ENCODE assay signal across 8 cellular contexts in the genomic region with DNA sequence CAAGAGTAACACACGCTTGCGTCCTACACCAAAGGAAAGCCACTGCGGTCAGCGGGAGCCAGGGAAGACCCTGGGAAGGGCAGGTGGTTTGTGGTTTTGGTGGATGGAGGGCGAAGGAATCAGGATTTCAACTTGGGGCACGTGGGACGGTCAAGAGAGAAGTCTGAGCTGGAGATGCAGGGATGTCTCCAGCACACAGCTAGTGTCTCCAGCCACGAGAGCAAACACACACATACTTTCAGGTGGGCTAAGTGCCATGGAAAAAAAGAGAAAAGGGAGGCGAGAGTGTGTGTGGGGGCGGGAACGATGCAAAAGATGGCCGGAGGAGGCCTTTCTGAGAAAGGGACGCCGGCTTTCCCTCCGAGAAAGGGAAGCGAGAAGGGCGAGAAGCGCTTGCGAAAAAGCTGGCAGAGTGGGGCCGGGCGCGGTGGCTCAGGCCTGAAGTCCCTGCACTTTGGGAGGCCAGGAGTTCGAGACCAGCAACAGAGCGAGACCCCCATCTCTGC. TPM values are rescaled to one million over a fixed set of nuclear protein-coding genes. Genes with fewer than 3 reads are reported as not detected.
A peak's percentile ranks its signal among the peaks of the same experiment; 100 is the strongest.
DNase-seq lines count a peak whose midpoint lies in the region; FAIRE-seq and TF ChIP-seq lines count a peak whose summit lies in the region.

No MANE protein-coding gene starts in this region.

- WGBS in H1 (ENCODE audit: extremely low coverage in 1 of 2, insufficient coverage in 1 of 2, insufficient read length in 1 of 2, insufficient replicate concordance in 2 of 2, low coverage in 1 of 2, low lambda C conversion rate in 2 of 2, missing lambda C conversion rate in 1 of 2), 2 experiments: 46% methylated on average over 24 of the region's 24 CpGs; no CpG with 5 or more reads in 1 of the 2 experiments

- H3K9ac ChIP-seq in H1 (replicated peaks in 1 of 4; ENCODE audit: extremely low read depth in 1 of 4, low read depth in 3 of 4, low read length in 3 of 4) (peak overlapping the region in 3 of 4 experiments; percentile 48 to 67 (median 57); a peak in 6 of 7 replicates), mucosa of stomach (ENCODE audit: low read length) (peak overlapping the region; percentile 100)

- peaks cover 7% of the 10 kb centered on the region for H3K23me2 ChIP-seq in H1 (ENCODE audit: low read depth, low read length)

- peak overlapping the region; percentile 52 for H2AFZ ChIP-seq in ACC112 (ENCODE audit: low read length, unreplicated experiment)
- H2AFZ ChIP-seq in H1 (ENCODE audit: low read length): no peak overlapping the region

- no peaks in the 10 kb centered on the region for H3K9me3 Mint-ChIP-seq in HFFc6

- peak overlapping the region; percentile 22; the same call in 1 of the 2 replicates for H4K8ac ChIP-seq in H1 (ENCODE audit: extremely low read depth, insufficient read depth, low read length)

- H3K36me3 ChIP-seq in ACC112 (ENCODE audit: insufficient read depth, low read length): peaks cover 16% of the 10 kb centered on the region
- H3K36me3 ChIP-seq in H1 (ENCODE audit: control insufficient read depth in 2 of 4, insufficient read depth in 4 of 4, low read length in 3 of 4): peaks cover 4 to 18% (median 9%) of the 10 kb centered on the region in 4 experiments; a peak in 4 of 8 replicates
- H3K36me3 ChIP-seq in mucosa of stomach (ENCODE audit: control insufficient read depth, insufficient read depth, low read length): no peaks in the 10 kb centered on the region

- peak overlapping the region; percentile 99 for H3K4me3 Mint-ChIP-seq in HFFc6

- no peak overlapping the region for H2BK120ac ChIP-seq in H1 (replicated peaks; ENCODE audit: low read depth, low read length)

- H3K36me3 Mint-ChIP-seq in HFFc6 (ENCODE audit: low read depth): peaks cover 20% of the 10 kb centered on the region

- H2BK20ac ChIP-seq in H1 (ENCODE audit: low read length): 0 out of 2 replicates have a peak overlapping the region, but pooled peaks have one; percentile 61

- peak overlapping the region; percentile 96 for H3K27ac ChIP-seq in ACC112 (ENCODE audit: low read depth, low read length)
- no peak overlapping the region for H3K27ac ChIP-seq in H1 (ENCODE audit: low read depth, low read length)

- no peak overlapping the region for H3K14ac ChIP-seq in H1 (ENCODE audit: insufficient read length)

- H3K79me2 ChIP-seq in ACC112 (ENCODE audit: control insufficient read depth, insufficient read depth, low read length, unreplicated experiment) (peaks cover 44% of the 10 kb centered on the region), H1 (ENCODE audit: control insufficient read depth in 1 of 2, insufficient read depth in 2 of 2, low read length in 2 of 2) (peaks cover 18 to 38% of the 10 kb centered on the region in 2 experiments)

- no peak overlapping the region for H3K23ac ChIP-seq in H1 (ENCODE audit: insufficient read length)

- peaks cover 9 to 10% of the 10 kb centered on the region in 2 experiments for H4K20me1 ChIP-seq in H1 (replicated peaks in 1 of 2; ENCODE audit: control insufficient read depth in 1 of 2, insufficient read depth in 2 of 2, low read length in 2 of 2)

- H3K4me2 ChIP-seq in H1 (ENCODE audit: insufficient read depth in 1 of 2, low read depth in 2 of 2, low read length in 2 of 2): peak overlapping the region; percentile 66 to 67

- no peak for TF ChIP-seq EP300 in H1 (IDR thresholded peaks at IDR 0.05; ENCODE audit: borderline replicate concordance in 1 of 2, low read depth in 2 of 2, low read length in 2 of 2)

- DNase-seq in HFFc6: no peak
- peak; percentile 22 to 27 for DNase-seq in activated CD4-positive, alpha-beta T cell treated with anti-CD3 and anti-CD28 coated beads, Interleukin-2, amount 50 U/mL, for 4 hours
- DNase-seq in H1 (ENCODE audit: low read depth in 1 of 2, low spot score in 2 of 2): no peak
- DNase-seq in superior temporal gyrus (ENCODE audit: extremely low spot score): peak; percentile 14
- DNase-seq in NCI-H2107 treated with DMSO at 0.1 percent for 48 hours (lab: John Stamatoyannopoulos, UW; ENCODE audit: unreplicated experiment): no peak
- DNase-seq in NCI-H1092 treated with DMSO at 0.1 percent for 48 hours (lab: John Stamatoyannopoulos, UW): no peak

- 0 out of 3 replicates have a peak, but pooled peaks of 1 of the 2 experiments have one; percentile 41 for TF ChIP-seq POLR2A in H1 (IDR thresholded peaks at IDR 0.05; ENCODE audit: control extremely low read depth in 1 of 2, low read depth in 2 of 2, low read length in 2 of 2)

- peak overlapping the region; percentile 94; the same call in 1 of the 2 replicates for H2AK5ac ChIP-seq in H1 (ENCODE audit: low read depth, low read length)

- H2BK5ac ChIP-seq in H1 (ENCODE audit: low read depth, low read length): 0 out of 2 replicates have a peak overlapping the region, but pooled peaks have one; percentile 24

- no peak for FAIRE-seq in H1 (lab: Jason Lieb, UNC)

- H3K4me1 ChIP-seq in ACC112 (ENCODE audit: control insufficient read depth, insufficient read depth, low read length, unreplicated experiment) (peaks cover 23% of the 10 kb centered on the region), H1 (replicated peaks in 1 of 4; ENCODE audit: control insufficient read depth in 3 of 4, insufficient read depth in 4 of 4, low read length in 3 of 4) (peaks cover 0 to 6% (median 4%) of the 10 kb centered on the region in 4 experiments; a peak in 5 of 7 replicates), mucosa of stomach (ENCODE audit: control insufficient read depth, insufficient read depth, low read length) (peaks cover 33% of the 10 kb centered on the region)

- peak overlapping the region; percentile 100 for H3K27ac Mint-ChIP-seq in HFFc6

- H2BK12ac ChIP-seq in H1 (ENCODE audit: low read depth, low read length): peak overlapping the region; percentile 84; the same call in 1 of the 2 replicates

- H3K4me3 ChIP-seq in ACC112 (ENCODE audit: low read depth, low read length) (peak overlapping the region; percentile 89), H1 (ENCODE audit: extremely low read depth in 1 of 4, insufficient read depth in 2 of 4, low read depth in 3 of 4, low read length in 4 of 4) (peak overlapping the region; percentile 76 to 98 (median 89)), mucosa of stomach (ENCODE audit: low read length) (peak overlapping the region; percentile 15)

- TF ChIP-seq CTCF in HFFc6 (IDR thresholded peaks at IDR 0.05) (no peak), H1 (IDR thresholded peaks at IDR 0.05; ENCODE audit: control extremely low read depth in 1 of 3, insufficient read depth in 1 of 3, low read depth in 1 of 3, low read length in 3 of 3) (no peak)

- peaks cover 5% of the 10 kb centered on the region; the same call in 1 of the 2 replicates for H3K27me3 Mint-ChIP-seq in HFFc6 (ENCODE audit: insufficient read depth)

- H4K91ac ChIP-seq in H1 (replicated peaks; ENCODE audit: insufficient read length, low read length): no peak overlapping the region

- H3K9me3 ChIP-seq in H1 (ENCODE audit: insufficient read depth in 2 of 2, low read depth in 1 of 2, low read length in 1 of 2): no peaks in the 10 kb centered on the region
- H3K9me3 ChIP-seq in mucosa of stomach (ENCODE audit: control insufficient read depth, low read length): no peaks in the 10 kb centered on the region

- no peak overlapping the region for H4K5ac ChIP-seq in H1 (ENCODE audit: insufficient read length, low read depth, low read length)

- H2BK15ac ChIP-seq in H1 (ENCODE audit: low read length): no peak overlapping the region

- no peak overlapping the region for H3K56ac ChIP-seq in H1 (replicated peaks; ENCODE audit: insufficient read length, low read depth, low read length)

- peaks cover 31% of the 10 kb centered on the region for H3K4me1 Mint-ChIP-seq in HFFc6 (ENCODE audit: low read depth)

- no peak for TF ChIP-seq RAD21 in H1 (IDR thresholded peaks at IDR 0.05 in 1 of 2, conservative IDR thresholded peaks at IDR 0.05 in 1 of 2; ENCODE audit: low read depth in 2 of 2, low read length in 2 of 2)

- no peak overlapping the region for H3K4ac ChIP-seq in H1 (replicated peaks; ENCODE audit: insufficient read length, low read depth, low read length)

- H3K18ac ChIP-seq in H1 (ENCODE audit: extremely low read depth, low read length): peak overlapping the region; percentile 32; the same call in 1 of the 2 replicates

- H3K27me3 ChIP-seq in ACC112 (ENCODE audit: insufficient read depth, low read length) (no peaks in the 10 kb centered on the region), H1 (replicated peaks in 1 of 4; ENCODE audit: control insufficient read depth in 3 of 4, extremely low read depth in 1 of 4, insufficient read depth in 3 of 4, low read length in 3 of 4) (no peaks in the 10 kb centered on the region), mucosa of stomach (ENCODE audit: control insufficient read depth, insufficient read depth, low read length) (no peaks in the 10 kb centered on the region)

- POLR2A ChIA-PET in H1 (lab: Charles Lee; ENCODE audit: partially characterized antibody): interaction anchor here (0.9 to 3.4 kb wide), 8 partner anchors 13 to 184 kb away, joined by 3 to 22 read pairs (median 3); a partner anchor contains a TSS

- H3K79me1 ChIP-seq in H1 (ENCODE audit: low read depth, low read length): no peaks in the 10 kb centered on the region; the same call in 1 of the 2 replicates

- CTCF ChIA-PET in H1 (lab: Charles Lee; ENCODE audit: partially characterized antibody): interaction anchor here (1.3 kb wide), 1 partner anchor 54 kb away, joined by 3 read pairs; no protein-coding TSS in a partner anchor

TF ChIP-seq in H1, 55 proteins besides CTCF, POLR2A, EP300 and RAD21 (continues in another document):
- TF ChIP-seq POLR2AphosphoS5 (IDR thresholded peaks at IDR 0.05; ENCODE audit: low read depth, low read length) (peak; percentile 26; the same call in 1 of the 2 replicates), YY1 (IDR thresholded peaks at IDR 0.05; ENCODE audit: low read depth, low read length) (0 out of 2 replicates have a peak, but pooled peaks have one; percentile 61)
- TF ChIP-seq, protein P1, sequence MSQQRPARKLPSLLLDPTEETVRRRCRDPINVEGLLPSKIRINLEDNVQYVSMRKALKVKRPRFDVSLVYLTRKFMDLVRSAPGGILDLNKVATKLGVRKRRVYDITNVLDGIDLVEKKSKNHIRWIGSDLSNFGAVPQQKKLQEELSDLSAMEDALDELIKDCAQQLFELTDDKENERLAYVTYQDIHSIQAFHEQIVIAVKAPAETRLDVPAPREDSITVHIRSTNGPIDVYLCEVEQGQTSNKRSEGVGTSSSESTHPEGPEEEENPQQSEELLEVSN (IDR thresholded peaks at IDR 0.05): peak; percentile 59; the same call in 1 of the 2 replicates

RNA-seq across cellular contexts. Expression of a gene that starts 1.4 kb away (rescaled TPM):
- 100 to 1,000 TPM; 118 to 149 (median 134) TPM for total RNA-seq in HFFc6 (2021; fragmentation: NEBNext Ultra II Directional; extraction: Animal tissue kit (Norgen Biotek cat#: 25700))
- total RNA-seq in H1 (2021; fragmentation: NEBNext Ultra II Directional; extraction: Animal tissue kit (Norgen Biotek cat#: 25700)): 230 and 255 TPM in 2 replicates
- 72.7 and 77.1 TPM in 2 replicates for polyA plus RNA-seq in H1 (2011; rRNA removed)
- polyA plus RNA-seq in H1 (2011; cell fraction: cytosol; rRNA removed): 76.6 TPM
- polyA plus RNA-seq in H1 (2011; cell fraction: nucleus; rRNA removed): 138 TPM
- polyA plus RNA-seq in H1 (2012, experiment 1 of 2): 127 to 202 TPM (median 129 TPM) in 4 replicates
- 64.9 TPM for polyA plus RNA-seq in H1 (2012, experiment 2 of 2)
- polyA plus RNA-seq in H1 (2013, experiment 1 of 2): 434 TPM
- polyA plus RNA-seq in H1 (2013, experiment 2 of 2): 464 TPM
- polyA minus RNA-seq in H1 (2011; rRNA and poly(A)+ RNA removed): 86.9 and 117 TPM in 2 replicates
- polyA minus RNA-seq in H1 (2011; cell fraction: cytosol; rRNA and poly(A)+ RNA removed): 75.5 TPM
- 191 TPM for polyA minus RNA-seq in H1 (2011; cell fraction: nucleus; rRNA and poly(A)+ RNA removed)

Comparison
In these comparisons a context has a peak if more than half of its experiments do, and no peak if none do; other contexts are left out.
1. H3K4me3 ChIP-seq: peak in every context shown above with its lines; median percentile 89 in ACC112; 89 in H1; 15 in mucosa of stomach.
2. DNase-seq: peak in activated CD4-positive, alpha-beta T cell treated with anti-CD3 and anti-CD28 coated beads, Interleukin-2, amount 50 U/mL, for 4 hours (2 of 2) and superior temporal gyrus (single experiment); none in HFFc6 (single experiment), H1 (0 of 2), NCI-H2107 treated with DMSO at 0.1 percent for 48 hours (single experiment) and NCI-H1092 treated with DMSO at 0.1 percent for 48 hours (single experiment).